21 cellular contexts compared by ENCODE assay signal in the genomic region with DNA sequence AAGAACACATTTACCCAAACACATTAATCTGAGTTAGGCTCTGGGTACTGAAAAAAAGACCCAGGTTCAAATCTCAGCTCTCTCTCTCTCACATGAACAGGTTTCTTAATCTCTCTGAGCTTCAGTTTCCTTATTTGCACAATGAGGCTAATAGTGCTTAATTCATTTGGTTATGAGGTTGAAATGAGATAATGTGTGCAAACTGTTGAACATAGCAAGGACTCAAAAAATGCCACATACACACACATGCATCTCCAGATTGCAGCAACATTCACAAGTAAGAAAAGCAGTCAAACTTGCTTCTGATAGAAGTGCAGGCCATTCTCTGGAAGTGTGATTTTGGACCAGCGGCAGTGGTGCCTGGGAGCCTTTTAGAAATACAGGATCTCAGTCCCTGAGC. TPM values are rescaled to one million over a fixed set of nuclear protein-coding genes. Genes with fewer than 3 reads are reported as not detected.
DNase-seq lines count a peak whose midpoint lies in the region; ATAC-seq, FAIRE-seq and TF ChIP-seq lines count a peak whose summit lies in the region.
"Had no signal": no experiment of that assay in that cellular context is flagged by ENCODE, and none has a peak within 500 bp of the region (broad histone marks: within the 10 kb centered on the region; RNA-seq: fewer than 3 reads in every experiment).

No MANE protein-coding gene starts in this region.

- H3K27me3 ChIP-seq in GM23248 (replicated peaks; ENCODE audit: insufficient read depth) (no peaks in the 10 kb centered on the region; the same call in 1 of the 2 replicates), Karpas-422 (ENCODE audit: low read length) (no peaks in the 10 kb centered on the region)

- H3K27ac Mint-ChIP-seq in stimulated activated effector memory CD8-positive, alpha-beta T cell treated with anti-CD3 and anti-CD28 coated beads, Interleukin-12 subunit alpha, Interleukin-12 subunit beta, amount 100 ng/mL, for 72 hours = peak overlapping the region; percentile 29
- H3K27ac Mint-ChIP-seq: CD14-positive monocyte; CD4-positive, alpha-beta T cell; CD8-positive, alpha-beta memory T cell had no signal

- H3K9me3 ChIP-seq in GM23248 (ENCODE audit: low read depth) (no peaks in the 10 kb centered on the region), Karpas-422 (ENCODE audit: low read length) (no peaks in the 10 kb centered on the region)
- H3K9me3 ChIP-seq: HAP-1 had no signal

- no peaks in the 10 kb centered on the region for H3K36me3 ChIP-seq in GM23248 (ENCODE audit: low read depth)
- no peaks in the 10 kb centered on the region for H3K36me3 ChIP-seq in Karpas-422 (ENCODE audit: insufficient read depth, low read length)
- H3K36me3 ChIP-seq: HAP-1 had no signal

- no peak for FAIRE-seq in GM12892 (lab: Jason Lieb, UNC)
- FAIRE-seq: D721Med, GM12878, GM18507 had no signal

- DNase-seq in GM23248 = peak; percentile 4
- DNase-seq in Karpas-422 = no peak
- no peak for DNase-seq in stimulated activated effector memory CD8-positive, alpha-beta T cell treated with anti-CD3 and anti-CD28 coated beads, Interleukin-12 subunit alpha, Interleukin-12 subunit beta, amount 100 ng/mL, for 72 hours (ENCODE audit: low spot score in 2 of 2)
- no peak for DNase-seq in omental fat pad (ENCODE audit: low spot score)
- no peak for DNase-seq in GM12892 (ENCODE audit: insufficient read length)
- no peak for DNase-seq in NCI-H1092 treated with DMSO at 0.1 percent for 48 hours (lab: John Stamatoyannopoulos, UW)
- DNase-seq: CD4-positive, alpha-beta T cell; CD8-positive, alpha-beta memory T cell; DMS 273 treated with DMSO at 0.1 percent for 48 hours; DMS79; EL; GDM1 had no signal

- H3K79me2 ChIP-seq in GM23248 (ENCODE audit: insufficient read depth) (no peaks in the 10 kb centered on the region), Karpas-422 (ENCODE audit: low read length) (no peaks in the 10 kb centered on the region)

- H3K9me2 ChIP-seq in GM23248 (ENCODE audit: insufficient read depth) = no peaks in the 10 kb centered on the region
- no peaks in the 10 kb centered on the region for H3K9me2 ChIP-seq in Karpas-422 (replicated peaks; ENCODE audit: insufficient read depth, low read length)

- no peaks in the 10 kb centered on the region for H4K20me1 ChIP-seq in GM23248 (ENCODE audit: insufficient read depth)
- H4K20me1 ChIP-seq in Karpas-422 (ENCODE audit: insufficient read depth, low read depth, low read length) = no peaks in the 10 kb centered on the region

- no peak for TF ChIP-seq CTCF in omental fat pad (IDR thresholded peaks at IDR 0.05)

- no peak overlapping the region for H3K27ac ChIP-seq in GM23248
- no peak overlapping the region for H3K27ac ChIP-seq in Karpas-422 (ENCODE audit: low read length)

- no peaks in the 10 kb centered on the region for H3K36me3 Mint-ChIP-seq in stimulated activated effector memory CD8-positive, alpha-beta T cell treated with anti-CD3 and anti-CD28 coated beads, Interleukin-12 subunit alpha, Interleukin-12 subunit beta, amount 100 ng/mL, for 72 hours
- H3K36me3 Mint-ChIP-seq: CD14-positive monocyte; CD8-positive, alpha-beta memory T cell had no signal

- TF ChIP-seq POLR2A in GM12892 (IDR thresholded peaks at IDR 0.05; ENCODE audit: low read depth, low read length) = no peak

- H3K9ac ChIP-seq in GM23248 (no peak overlapping the region), Karpas-422 (ENCODE audit: low read length) (no peak overlapping the region)

- WGBS in GM23248 (ENCODE audit: low coverage in 1 of 2, low lambda C conversion rate in 2 of 2, missing lambda C conversion rate in 2 of 2), 2 experiments = 65 to 82% methylated on average over 1 of the region's 1 CpG

- H3K9me3 Mint-ChIP-seq in stimulated activated effector memory CD8-positive, alpha-beta T cell treated with anti-CD3 and anti-CD28 coated beads, Interleukin-12 subunit alpha, Interleukin-12 subunit beta, amount 100 ng/mL, for 72 hours = no peaks in the 10 kb centered on the region
- H3K9me3 Mint-ChIP-seq: CD14-positive monocyte; CD4-positive, alpha-beta T cell; CD8-positive, alpha-beta memory T cell had no signal

- no peaks in the 10 kb centered on the region for H3F3A ChIP-seq in GM23248 (ENCODE audit: insufficient read depth)

- H3K4me3 ChIP-seq in GM23248 = no peak overlapping the region
- H3K4me3 ChIP-seq in Karpas-422 (ENCODE audit: low read length) = no peak overlapping the region
- H3K4me3 ChIP-seq: GM12878, HAP-1 had no signal

- ATAC-seq in stimulated activated effector memory CD8-positive, alpha-beta T cell treated with anti-CD3 and anti-CD28 coated beads, Interleukin-12 subunit alpha, Interleukin-12 subunit beta, amount 100 ng/mL, for 72 hours = no peak
- ATAC-seq in omental fat pad (ENCODE audit: low FRiP score) = no peak
- no peak for ATAC-seq in HG02970 (IDR thresholded peaks at IDR 0.05; ENCODE audit: low FRiP score, unreplicated experiment)
- ATAC-seq: GM12878 had no signal

- in situ Hi-C loops in GM23248 (cut with MboI) = no loop called here

- H2AFZ ChIP-seq in GM23248 (no peak overlapping the region), Karpas-422 (ENCODE audit: low read length) (no peak overlapping the region)

- H3K4me2 ChIP-seq in GM23248 (ENCODE audit: unreplicated experiment) (no peak overlapping the region), Karpas-422 (ENCODE audit: low read depth, low read length, poor library complexity, severe bottlenecking) (peak overlapping the region; percentile 13)

- H3K4me1 ChIP-seq in GM23248 (ENCODE audit: insufficient read depth) (no peaks in the 10 kb centered on the region), Karpas-422 (ENCODE audit: low read length) (peaks cover 14% of the 10 kb centered on the region)
- H3K4me1 ChIP-seq: HAP-1 had no signal

- H3K4me3 Mint-ChIP-seq in stimulated activated effector memory CD8-positive, alpha-beta T cell treated with anti-CD3 and anti-CD28 coated beads, Interleukin-12 subunit alpha, Interleukin-12 subunit beta, amount 100 ng/mL, for 72 hours = no peak overlapping the region
- H3K4me3 Mint-ChIP-seq: CD14-positive monocyte; CD4-positive, alpha-beta T cell had no signal

- no peaks in the 10 kb centered on the region for H3K4me1 Mint-ChIP-seq in stimulated activated effector memory CD8-positive, alpha-beta T cell treated with anti-CD3 and anti-CD28 coated beads, Interleukin-12 subunit alpha, Interleukin-12 subunit beta, amount 100 ng/mL, for 72 hours
- H3K4me1 Mint-ChIP-seq: CD14-positive monocyte; CD8-positive, alpha-beta memory T cell had no signal

RNA-seq across cellular contexts. Expression of a gene that starts 25.8 kb away (rescaled TPM):
- total RNA-seq in GM23248 (2014; rRNA removed; shearing (Covaris generic)) = 26.5 and 28.6 TPM in 2 replicates
- 33.7 and 37.9 TPM in 2 replicates for polyA plus RNA-seq in GM23248 (2016; fragmentation: Nextera tagmentation; extraction: Ambion mirVana)
- 0.97 and 2.8 TPM in 2 replicates for total RNA-seq in Karpas-422 (2014; rRNA removed; shearing (Covaris generic); ENCODE audit: low replicate concordance)
- total RNA-seq in omental fat pad = 10 to 100 TPM in 3 of 4 donors, 1 to 10 TPM in 1; 7.9 to 22.1 (median 19.1) TPM
- polyA plus RNA-seq in GM12892 (2012; ENCODE audit: missing spikeins) = 3.5 TPM

RNA-seq across cellular contexts. Expression of a gene that starts 59.8 kb away (rescaled TPM):
- total RNA-seq in GM23248 (2014; rRNA removed; shearing (Covaris generic)) = not detected in 2 replicates
- not detected in 2 replicates for polyA plus RNA-seq in GM23248 (2016; fragmentation: Nextera tagmentation; extraction: Ambion mirVana)
- total RNA-seq in Karpas-422 (2014; rRNA removed; shearing (Covaris generic); ENCODE audit: low replicate concordance) = not detected in 2 replicates
- not detected for total RNA-seq in omental fat pad
- polyA plus RNA-seq in GM12892 (2012; ENCODE audit: missing spikeins) = not detected
- total RNA-seq: A172; A673; CD4-positive, alpha-beta T cell; CD8-positive, alpha-beta memory T cell; GM12878 had no signal
- polyA plus RNA-seq: BJ; CD14-positive monocyte; CD8-positive, alpha-beta memory T cell; GM12878 had no signal
